17 cellular contexts compared by ENCODE assay signal in the genomic region with DNA sequence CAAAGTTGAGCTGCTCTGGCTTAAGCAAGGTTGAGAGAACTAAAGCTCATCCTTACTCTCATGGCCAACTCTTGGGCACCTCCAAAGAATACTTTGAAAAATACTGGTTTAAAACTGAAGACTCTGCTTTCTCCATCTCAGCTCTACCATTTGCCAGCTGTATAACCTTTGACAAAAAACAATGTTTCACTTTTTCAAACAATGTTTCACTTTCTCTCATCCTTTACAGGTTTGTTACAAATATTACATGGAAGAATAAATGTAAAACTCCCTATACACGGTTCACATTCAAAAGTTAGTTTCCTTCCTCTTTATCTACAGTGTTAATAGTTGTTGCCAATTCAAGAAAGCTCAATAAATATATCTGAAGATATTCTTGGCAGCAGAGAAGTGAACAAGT.
"Had no signal": no experiment of that assay in that cellular context is flagged by ENCODE, and none has a peak within 500 bp of the region (broad histone marks: within the 10 kb centered on the region; RNA-seq: fewer than 3 reads in every experiment).

No MANE protein-coding gene starts in this region.

- H3K4me3 ChIP-seq: heart left ventricle, spleen, suprapubic skin, thyroid gland had no signal

- ATAC-seq: esophagus mucosa; heart left ventricle; naive thymus-derived CD4-positive, alpha-beta T cell; sciatic nerve had no signal

- H3K27ac Mint-ChIP-seq: type B pancreatic cell had no signal

- H3K27me3 Mint-ChIP-seq: naive thymus-derived CD4-positive, alpha-beta T cell; type B pancreatic cell had no signal

- H3K9me3 ChIP-seq: heart left ventricle, spleen, suprapubic skin, thyroid gland had no signal

- H3K9me3 Mint-ChIP-seq: neural crest cell, type B pancreatic cell had no signal

- H3K4me1 Mint-ChIP-seq: neural crest cell had no signal

- H3K4me3 Mint-ChIP-seq: naive thymus-derived CD4-positive, alpha-beta T cell; neural crest cell; type B pancreatic cell had no signal

- H3K36me3 ChIP-seq: heart left ventricle, suprapubic skin, thyroid gland had no signal

- DNase-seq: effector memory CD4-positive, alpha-beta T cell; heart left ventricle; hypothalamus; kidney glomerular epithelial cell; naive thymus-derived CD4-positive, alpha-beta T cell; posterior cingulate gyrus; spleen; stimulated activated CD4-positive, alpha-beta T cell treated with anti-CD3 and anti-CD28 coated beads, Interleukin-15, amount 100 ng/mL, for 24 hours; stimulated activated CD4-positive, alpha-beta T cell treated with anti-CD3 and anti-CD28 coated beads, Interleukin-1b, Interleukin-23, amount 100 ng/mL, for 48 hours; stimulated activated CD4-positive, alpha-beta T cell treated with anti-CD3 and anti-CD28 coated beads, Interleukin-4, amount 100 ng/mL, for 24 hours; stimulated activated naive CD4-positive, alpha-beta T cell; thyroid gland had no signal

- H3K27me3 ChIP-seq: heart left ventricle, spleen, suprapubic skin, thyroid gland had no signal
